Comparison of ENCODE assay signal across 8 cellular contexts in the genomic region with DNA sequence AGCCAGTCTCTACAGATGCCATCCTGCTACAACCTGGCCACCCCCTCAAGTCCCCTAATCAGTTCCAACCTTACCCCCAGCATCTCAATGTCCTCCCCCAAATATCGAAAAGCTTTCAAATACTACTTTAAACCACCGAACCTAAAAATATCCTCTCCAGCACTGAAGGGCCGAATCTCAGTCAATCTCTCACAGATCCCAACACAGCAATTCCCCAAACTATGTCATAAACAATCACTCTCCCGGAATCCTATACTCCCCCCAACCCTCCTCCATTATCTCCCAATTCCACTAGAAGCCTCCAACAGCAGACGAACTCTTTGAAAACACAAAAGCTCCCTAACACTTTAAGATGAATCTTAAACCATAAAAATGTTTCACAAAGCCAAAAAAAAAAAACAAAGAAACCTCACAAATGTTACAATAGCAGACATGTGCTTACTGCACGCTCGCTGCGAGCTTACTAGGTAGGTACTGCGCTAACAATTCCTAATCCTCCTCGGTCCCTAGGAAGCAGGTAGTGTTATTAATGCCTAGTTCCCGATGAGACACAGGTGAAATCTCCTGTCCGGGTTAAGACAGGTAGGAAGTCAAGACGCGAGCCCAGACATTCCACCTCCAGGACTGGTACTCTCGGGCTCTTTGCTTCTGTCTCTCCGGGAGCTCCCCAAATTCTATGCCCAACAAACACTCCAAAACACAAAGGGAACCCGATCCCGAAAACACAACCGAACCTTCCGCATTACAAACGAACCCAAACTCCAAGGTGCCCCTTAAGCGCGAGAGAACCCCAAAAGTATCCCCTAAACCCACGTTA. TPM values are rescaled to one million over a fixed set of nuclear protein-coding genes. Genes with fewer than 3 reads are reported as not detected.
DNase-seq lines count a peak whose midpoint lies in the region; ATAC-seq and TF ChIP-seq lines count a peak whose summit lies in the region.

No MANE protein-coding gene starts in this region.

- intact Hi-C loops in mammary epithelial cell (cut with micrococcal nuclease): loop anchor here (1.0 to 5.0 kb wide), 4 partner anchors 24 to 171 kb away; a partner anchor contains a TSS

- H3K4me3 ChIP-seq in mammary epithelial cell (replicated peaks in 1 of 3; ENCODE audit: insufficient read depth in 1 of 3, low read depth in 2 of 3, low read length in 3 of 3): peak overlapping the region; percentile 64 to 91 (median 65)

- H3K9ac ChIP-seq in mammary epithelial cell (ENCODE audit: insufficient read depth, low read length): peak overlapping the region; percentile 84

- peaks cover 2% of the 10 kb centered on the region for H3K36me3 ChIP-seq in mammary epithelial cell (ENCODE audit: insufficient read depth, low read length)

- no TSS peak for BruUV-seq in mammary epithelial cell (replicated peaks; lab: Mats Ljungman, UMichigan)

- TF ChIP-seq CTCF in mammary epithelial cell (conservative IDR thresholded peaks at IDR 0.05 in 1 of 2, IDR thresholded peaks at IDR 0.05 in 1 of 2; ENCODE audit: extremely low read depth in 1 of 2, insufficient read depth in 1 of 2, low read depth in 1 of 2, low read length in 2 of 2): no peak

- ATAC-seq in stimulated activated naive CD8-positive, alpha-beta T cell treated with anti-CD3 and anti-CD28 coated beads, Interleukin-15, Interleukin-2, amounts not matched to agents 100 U/mL and 50 U/mL, for 24 hours: no peak

- peak overlapping the region; percentile 78 for H2AFZ ChIP-seq in mammary epithelial cell (ENCODE audit: low read depth, low read length)

- H3K4me1 ChIP-seq in mammary epithelial cell (ENCODE audit: insufficient read depth, low read length): peaks cover 16% of the 10 kb centered on the region

- H3K9me3 ChIP-seq in mammary epithelial cell (replicated peaks; ENCODE audit: insufficient read depth, low read length): no peaks in the 10 kb centered on the region

- dilution Hi-C loops in mammary epithelial cell (cut with HindIII; ENCODE audit: low sequenced_read_pairs): no loop called here

- WGBS in mammary epithelial cell (ENCODE audit: low coverage, missing lambda C conversion rate): under 1% methylated on average over 23 of the region's 24 CpGs

- CTCF ChIA-PET in mammary epithelial cell (lab: Charles Lee; ENCODE audit: low non-redundant PET): interaction anchor here (0.6 to 0.7 kb wide), 2 partner anchors 14 to 24 kb away, joined by 3 read pairs; a partner anchor contains a TSS

- peak overlapping the region; percentile 82 for H3K4me2 ChIP-seq in mammary epithelial cell (ENCODE audit: insufficient read depth, low read depth, low read length)

- in situ Hi-C loops in mammary epithelial cell (cut with MboI; ENCODE audit: low sequenced_read_pairs in 2 of 2): no loop called here

- peaks cover 84% of the 10 kb centered on the region for H3K79me2 ChIP-seq in mammary epithelial cell (ENCODE audit: insufficient read depth, low read length)

- no peaks in the 10 kb centered on the region for H4K20me1 ChIP-seq in mammary epithelial cell (ENCODE audit: insufficient read depth, low read length)

- H3K27ac ChIP-seq in mammary epithelial cell (ENCODE audit: insufficient read depth, low read depth, low read length): peak overlapping the region; percentile 87

- no peaks in the 10 kb centered on the region for H3K27me3 ChIP-seq in mammary epithelial cell (ENCODE audit: insufficient read depth, low read length)

- peak; percentile 45 for DNase-seq in NCI-H2171 treated with DMSO at 0.1 percent for 48 hours (lab: John Stamatoyannopoulos, UW)
- no peak for DNase-seq in NCI-H2171 (lab: John Stamatoyannopoulos, UW)
- peak; percentile 28 for DNase-seq in RPMI8226
- DNase-seq in mammary epithelial cell: peak; percentile 50
- peak; percentile 60 for DNase-seq in kidney tubule cell (ENCODE audit: low spot score)
- DNase-seq in stimulated activated naive CD8-positive, alpha-beta T cell treated with anti-CD3 and anti-CD28 coated beads, Interleukin-15, Interleukin-2, amounts not matched to agents 100 U/mL and 50 U/mL, for 24 hours: peak; percentile 27
- no peak for DNase-seq in cerebellar nuclear complex (lab: John Stamatoyannopoulos, UW)
- no peak for DNase-seq in SHP77 (lab: John Stamatoyannopoulos, UW)

RNA-seq across cellular contexts. Expression of a gene that starts 14.2 kb away (rescaled TPM):
- 10 to 100 TPM in 1 of 2 donors, 1 to 10 TPM in 1; 9.5 to 19.5 TPM for total RNA-seq in mammary epithelial cell
- 3.6 TPM for polyA plus RNA-seq in mammary epithelial cell
- 3.5 TPM for polyA minus RNA-seq in mammary epithelial cell

RNA-seq across cellular contexts. Expression of a gene that starts 16.7 kb away (rescaled TPM):
- total RNA-seq in mammary epithelial cell: not detected
- 0.01 TPM for polyA plus RNA-seq in mammary epithelial cell
- not detected for polyA minus RNA-seq in mammary epithelial cell

RNA-seq across cellular contexts. Expression of a gene that starts 24.1 kb away (rescaled TPM):
- total RNA-seq in mammary epithelial cell: 10 to 100 TPM; 22.5 to 22.6 TPM
- polyA plus RNA-seq in mammary epithelial cell: 12.1 TPM
- 25.5 TPM for polyA minus RNA-seq in mammary epithelial cell

RNA-seq across cellular contexts. Expression of a gene that starts 24.8 kb away (rescaled TPM):
- 100 to 1,000 TPM; 136 to 412 TPM for total RNA-seq in mammary epithelial cell
- polyA plus RNA-seq in mammary epithelial cell: 618 TPM
- 223 TPM for polyA minus RNA-seq in mammary epithelial cell

RNA-seq across cellular contexts. Expression of a gene that starts 48.5 kb away (rescaled TPM):
- total RNA-seq in mammary epithelial cell: 1 to 10 TPM; 1.3 to 1.4 TPM
- 0.60 TPM for polyA plus RNA-seq in mammary epithelial cell
- 9.4 TPM for polyA minus RNA-seq in mammary epithelial cell

Comparison
In these comparisons a context has a peak if more than half of its experiments do, and no peak if none do; other contexts are left out.
1. DNase-seq: peak in NCI-H2171 treated with DMSO at 0.1 percent for 48 hours (single experiment), RPMI8226 (single experiment), mammary epithelial cell (single experiment), kidney tubule cell (single experiment) and stimulated activated naive CD8-positive, alpha-beta T cell treated with anti-CD3 and anti-CD28 coated beads, Interleukin-15, Interleukin-2, amounts not matched to agents 100 U/mL and 50 U/mL, for 24 hours (single experiment); none in NCI-H2171 (single experiment), cerebellar nuclear complex (0 of 2) and SHP77 (0 of 2).